In genomic region chr1:12132078-12132477, GRCh38 we compare ENCODE assay signal across 11 cellular contexts. TPM values are rescaled to one million over a fixed set of nuclear protein-coding genes. Genes with fewer than 3 reads are reported as not detected.
A peak's percentile ranks its signal among the peaks of the same experiment; 100 is the strongest.
DNase-seq lines count a peak whose midpoint lies in the region; ATAC-seq, FAIRE-seq and TF ChIP-seq lines count a peak whose summit lies in the region.
"Had no signal": no experiment of that assay in that cellular context is flagged by ENCODE, and none has a peak within 500 bp of the region (broad histone marks: within the 10 kb centered on the region; RNA-seq: fewer than 3 reads in every experiment).

No MANE protein-coding gene starts in this region.

- H3K9me1 ChIP-seq in keratinocyte (ENCODE audit: control insufficient read depth, extremely low read depth, insufficient read depth, low read length): no peaks in the 10 kb centered on the region

- H3K27ac ChIP-seq in keratinocyte (ENCODE audit: control insufficient read depth, insufficient read depth, low read length) (no peak overlapping the region), substantia nigra (ENCODE audit: low read depth, low read length, poor library complexity, severe bottlenecking) (no peak overlapping the region)

- H3K9me3 Mint-ChIP-seq in activated naive CD8-positive, alpha-beta T cell treated with anti-CD3 and anti-CD28 coated beads, Interleukin-2, amount 10 ng/mL, durations not matched to agents 7 days and 5 days: no peaks in the 10 kb centered on the region

- H3K27me3 ChIP-seq in keratinocyte (ENCODE audit: control insufficient read depth, extremely low read depth, insufficient read depth, low read length): no peaks in the 10 kb centered on the region
- H3K27me3 ChIP-seq: dorsolateral prefrontal cortex had no signal

- H3K4me3 Mint-ChIP-seq in activated naive CD8-positive, alpha-beta T cell treated with anti-CD3 and anti-CD28 coated beads, Interleukin-2, amount 10 ng/mL, durations not matched to agents 7 days and 5 days: no peak overlapping the region

- H3K79me2 ChIP-seq in keratinocyte (ENCODE audit: control insufficient read depth, insufficient read depth, low read length): no peaks in the 10 kb centered on the region

- dilution Hi-C loops in keratinocyte (cut with MboI; ENCODE audit: extremely low pct_ligation_motif_present, low sequenced_read_pairs): no loop called here

- H3K36me3 Mint-ChIP-seq in activated naive CD8-positive, alpha-beta T cell treated with anti-CD3 and anti-CD28 coated beads, Interleukin-2, amount 10 ng/mL, durations not matched to agents 7 days and 5 days: no peaks in the 10 kb centered on the region

- intact Hi-C loops in left colon (cut with DNase I, micrococcal nuclease): no loop called here

- 0 out of 2 replicates have a peak, but pooled peaks have one; percentile 14 for TF ChIP-seq POLR2A in GM12891 (IDR thresholded peaks at IDR 0.05; ENCODE audit: low read depth, low read length)

- H4K20me1 ChIP-seq in keratinocyte (ENCODE audit: control insufficient read depth, extremely low read depth, insufficient read depth, low read length): no peaks in the 10 kb centered on the region

- FAIRE-seq in GM12891 (lab: Jason Lieb, UNC) (peak; percentile 56), keratinocyte (lab: Jason Lieb, UNC) (peak; percentile 95)
- FAIRE-seq: islet of Langerhans had no signal

- no peaks in the 10 kb centered on the region for H3K27me3 Mint-ChIP-seq in activated naive CD8-positive, alpha-beta T cell treated with anti-CD3 and anti-CD28 coated beads, Interleukin-2, amount 10 ng/mL, durations not matched to agents 7 days and 5 days

- POLR2A ChIA-PET in activated naive CD8-positive, alpha-beta T cell treated with anti-CD3 and anti-CD28 coated beads, Interleukin-2, amount 10 ng/mL, durations not matched to agents 7 days and 5 days (lab: Charles Lee): interaction anchor here (0.6 to 2.1 kb wide), 5 partner anchors 19 to 484 kb away, joined by 3 to 9 read pairs (median 3); no protein-coding TSS in a partner anchor

- no peaks in the 10 kb centered on the region for H3K9me3 ChIP-seq in keratinocyte (ENCODE audit: control insufficient read depth, low read depth, low read length)

- ATAC-seq in activated naive CD8-positive, alpha-beta T cell treated with anti-CD3 and anti-CD28 coated beads, Interleukin-2, amount 10 ng/mL, durations not matched to agents 7 days and 5 days (ENCODE audit: low read depth): no peak
- ATAC-seq in left colon: no peak

- no peak overlapping the region for H2AFZ ChIP-seq in keratinocyte (ENCODE audit: control insufficient read depth, low read length)

- H3K4me3 ChIP-seq in keratinocyte (ENCODE audit: control insufficient read depth in 2 of 3, extremely low read depth in 1 of 3, insufficient read depth in 2 of 3, low read depth in 1 of 3, low read length in 3 of 3): no peak overlapping the region
- H3K4me3 ChIP-seq: dorsolateral prefrontal cortex had no signal

- peaks cover 13% of the 10 kb centered on the region for H3K4me1 Mint-ChIP-seq in activated naive CD8-positive, alpha-beta T cell treated with anti-CD3 and anti-CD28 coated beads, Interleukin-2, amount 10 ng/mL, durations not matched to agents 7 days and 5 days

- DNase-seq in A172 (ENCODE audit: low spot score): peak; percentile 34
- no peak for DNase-seq in GM12891 (ENCODE audit: insufficient read length, low spot score)
- DNase-seq in activated naive CD8-positive, alpha-beta T cell treated with anti-CD3 and anti-CD28 coated beads, Interleukin-2, amount 10 ng/mL, durations not matched to agents 7 days and 5 days: no peak
- peak; percentile 38 for DNase-seq in keratinocyte (ENCODE audit: low read depth, low spot score)
- DNase-seq in NCI-H1105 treated with DMSO at 0.1 percent for 48 hours (lab: John Stamatoyannopoulos, UW): no peak
- DNase-seq in Kasumi-1 (lab: John Stamatoyannopoulos, UW): no peak
- DNase-seq in left colon: no peak
- DNase-seq in substantia nigra (lab: John Stamatoyannopoulos, UW): no peak
- DNase-seq: COR-L47, dorsolateral prefrontal cortex had no signal

- peaks cover 13% of the 10 kb centered on the region for H3K4me1 ChIP-seq in keratinocyte (ENCODE audit: control insufficient read depth, extremely low read depth, insufficient read depth, low read length)

- no peak overlapping the region for H3K9ac ChIP-seq in keratinocyte (ENCODE audit: control insufficient read depth, extremely low read depth, insufficient read depth, low read length)

- H3K27ac Mint-ChIP-seq in activated naive CD8-positive, alpha-beta T cell treated with anti-CD3 and anti-CD28 coated beads, Interleukin-2, amount 10 ng/mL, durations not matched to agents 7 days and 5 days: peak overlapping the region; percentile 80

- H3K36me3 ChIP-seq in keratinocyte (ENCODE audit: control insufficient read depth in 2 of 2, extremely low read depth in 1 of 2, insufficient read depth in 2 of 2, low read length in 2 of 2): no peaks in the 10 kb centered on the region

- no peak overlapping the region for H3K4me2 ChIP-seq in keratinocyte (ENCODE audit: control insufficient read depth, extremely low read depth, insufficient read depth, low read depth, low read length)

- TF ChIP-seq CTCF in keratinocyte (optimal IDR thresholded peaks at IDR 0.05 in 1 of 3, IDR thresholded peaks at IDR 0.05 in 1 of 3, conservative IDR thresholded peaks at IDR 0.05 in 1 of 3; ENCODE audit: extremely low read depth in 1 of 3, insufficient read depth in 2 of 3, low read length in 3 of 3): no peak

TF ChIP-seq in GM12891, 5 proteins besides CTCF, POLR2A, EP300 and RAD21:
- TF ChIP-seq SPI1 (IDR thresholded peaks at IDR 0.05; ENCODE audit: low read depth, low read length) (no peak), POLR2AphosphoS5 (IDR thresholded peaks at IDR 0.05; ENCODE audit: low read depth, low read length) (no peak), POU2F2 (IDR thresholded peaks at IDR 0.05; ENCODE audit: low read depth, low read length) (no peak)

RNA-seq across cellular contexts. Expression of gene TNFRSF1B, which starts 34.7 kb away (rescaled TPM):
- total RNA-seq in A172 (2014; rRNA removed; shearing (Covaris generic)): not detected in 2 replicates
- polyA plus RNA-seq in GM12891 (2012; ENCODE audit: low read depth, missing spikeins): 27.3 TPM
- total RNA-seq in activated naive CD8-positive, alpha-beta T cell treated with anti-CD3 and anti-CD28 coated beads, Interleukin-2, amount 10 ng/mL, durations not matched to agents 7 days and 5 days: 100 to 1,000 TPM; 215 to 246 TPM
- 0.02 to 0.04 TPM (median 0.04 TPM) in 3 replicates for polyA plus RNA-seq in keratinocyte
- not detected for polyA plus RNA-seq in keratinocyte (2011; ENCODE audit: low read depth)
- polyA plus RNA-seq in keratinocyte (2011; cell fraction: cytosol; rRNA removed): not detected in 2 replicates
- polyA plus RNA-seq in keratinocyte (2011; cell fraction: nucleus; rRNA removed): not detected in 2 replicates
- not detected in 2 replicates for polyA plus RNA-seq in keratinocyte (2012; ENCODE audit: low replicate concordance)
- not detected in 3 replicates for polyA minus RNA-seq in keratinocyte
- polyA minus RNA-seq in keratinocyte (2011; cell fraction: cytosol; rRNA and poly(A)+ RNA removed): not detected
- polyA minus RNA-seq in keratinocyte (2011; cell fraction: nucleus; rRNA and poly(A)+ RNA removed): not detected in 2 replicates
- total RNA-seq in left colon: 10 to 100 TPM; 18.6 to 28.3 TPM

Comparison
In these comparisons a context has a peak if more than half of its experiments do, and no peak if none do; other contexts are left out.
1. DNase-seq: peak in A172 (single experiment) and keratinocyte (single experiment); none in GM12891 (single experiment), activated naive CD8-positive, alpha-beta T cell treated with anti-CD3 and anti-CD28 coated beads, Interleukin-2, amount 10 ng/mL, durations not matched to agents 7 days and 5 days (single experiment), NCI-H1105 treated with DMSO at 0.1 percent for 48 hours (single experiment), Kasumi-1 (0 of 2), left colon (0 of 2) and substantia nigra (0 of 49).
2. RNA of gene TNFRSF1B, which starts 34.7 kb away (total RNA-seq): 215 to 246 TPM in activated naive CD8-positive, alpha-beta T cell treated with anti-CD3 and anti-CD28 coated beads, Interleukin-2, amount 10 ng/mL, durations not matched to agents 7 days and 5 days and 18.6 to 28.3 TPM in left colon; not detected in A172; every median in the first group is over 10 times any median in the second.